13 cellular contexts compared by ENCODE assay signal in the genomic region with DNA sequence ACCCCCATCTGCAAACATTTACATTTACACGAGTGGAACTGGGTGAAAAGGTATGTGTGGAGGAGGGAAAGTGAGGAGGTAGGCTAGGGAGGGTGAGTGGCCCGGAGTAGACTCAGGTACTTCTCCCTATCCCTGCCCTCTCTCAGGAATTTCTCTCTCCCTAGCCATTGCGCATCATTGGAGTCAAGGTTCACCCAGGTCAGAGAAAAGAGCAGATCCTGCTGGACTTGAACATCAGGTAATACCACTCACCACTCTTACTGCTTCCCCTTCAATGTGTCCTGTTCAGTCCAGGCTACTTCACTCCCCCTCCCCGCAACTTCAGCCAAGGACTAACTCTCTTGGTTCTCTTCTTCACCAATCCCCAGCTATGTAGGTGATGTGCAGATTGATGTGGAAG. TPM values are rescaled to one million over a fixed set of nuclear protein-coding genes. Genes with fewer than 3 reads are reported as not detected.
DNase-seq lines count a peak whose midpoint lies in the region; ATAC-seq, FAIRE-seq and TF ChIP-seq lines count a peak whose summit lies in the region.
"Had no signal": no experiment of that assay in that cellular context is flagged by ENCODE, and none has a peak within 500 bp of the region (broad histone marks: within the 10 kb centered on the region; RNA-seq: fewer than 3 reads in every experiment).

No MANE protein-coding gene starts in this region.

- peak overlapping the region; percentile 84 for H3K9ac ChIP-seq in astrocyte (ENCODE audit: low read length)

- H3K4me2 ChIP-seq in astrocyte (ENCODE audit: low read length), result peak overlapping the region; percentile 90

- peaks cover 13% of the 10 kb centered on the region for H3K4me1 ChIP-seq in astrocyte (ENCODE audit: insufficient read depth, low read length)

- DNase-seq in CD4-positive, alpha-beta T cell, result no peak
- DNase-seq in HFFc6 (no peak), astrocyte (ENCODE audit: low read depth) (no peak), osteocyte (ENCODE audit: extremely low spot score, unreplicated experiment) (no peak), NCI-H146 (lab: John Stamatoyannopoulos, UW) (no peak)
- DNase-seq: activated CD4-positive, alpha-beta T cell treated with anti-CD3 and anti-CD28 coated beads for 1 hour; mesenchymal stem cell; NCI-H2081; stimulated activated CD4-positive, alpha-beta T cell treated with anti-CD3 and anti-CD28 coated beads, Interleukin-2, amount 100 ng/mL, for 48 hours; stimulated activated naive B cell treated with anti-CD40 and anti-IgM and Interleukin-4, amounts not matched to agents 10 μg/mL and 1 μg/mL and 100 μg/mL, for 72 hours had no signal

- CTCF ChIA-PET in CD4-positive, alpha-beta T cell (lab: Charles Lee), result interaction anchor here (6.3 to 9.6 kb wide), 2 partner anchors 21 to 58 kb away, joined by 36 to 138 read pairs; partner anchors contain the start of genes MYL6B and SMARCC2

- no peak for FAIRE-seq in astrocyte (lab: Jason Lieb, UNC)
- FAIRE-seq: H1 had no signal

- ATAC-seq in CD4-positive, alpha-beta T cell (ENCODE audit: poor library complexity), result no peak
- ATAC-seq in GM21367 (IDR thresholded peaks at IDR 0.05; ENCODE audit: unreplicated experiment) (no peak), HG03196 (IDR thresholded peaks at IDR 0.05; ENCODE audit: unreplicated experiment) (no peak)
- ATAC-seq: stimulated activated naive B cell treated with anti-CD40 and anti-IgM and Interleukin-4, amounts not matched to agents 10 μg/mL and 1 μg/mL and 100 μg/mL, for 72 hours had no signal

- no peaks in the 10 kb centered on the region for H3K9me3 ChIP-seq in CD4-positive, alpha-beta T cell (ENCODE audit: control insufficient read depth, low read length)
- H3K9me3 ChIP-seq in astrocyte (ENCODE audit: insufficient read depth, low read depth, low read length), result no peaks in the 10 kb centered on the region

- peak overlapping the region; percentile 86 for H3K27ac Mint-ChIP-seq in CD4-positive, alpha-beta T cell
- H3K27ac Mint-ChIP-seq in HFFc6, result peak overlapping the region; percentile 51
- no peak overlapping the region for H3K27ac Mint-ChIP-seq in astrocyte (ENCODE audit: unreplicated experiment)
- H3K27ac Mint-ChIP-seq in osteocyte (ENCODE audit: unreplicated experiment), result peak overlapping the region; percentile 90

- H3K4me3 ChIP-seq in astrocyte (ENCODE audit: insufficient read depth, low read depth, low read length), result no peak overlapping the region

- peaks cover 77% of the 10 kb centered on the region for H3K36me3 Mint-ChIP-seq in CD4-positive, alpha-beta T cell (ENCODE audit: low read depth)
- H3K36me3 Mint-ChIP-seq in HFFc6 (ENCODE audit: low read depth) (peaks cover 41% of the 10 kb centered on the region), astrocyte (ENCODE audit: low read depth, unreplicated experiment) (peaks cover 19% of the 10 kb centered on the region), osteocyte (ENCODE audit: unreplicated experiment) (peaks cover 28% of the 10 kb centered on the region)

- H3K4me1 Mint-ChIP-seq in CD4-positive, alpha-beta T cell (ENCODE audit: low read depth), result peaks cover 66% of the 10 kb centered on the region
- H3K4me1 Mint-ChIP-seq in HFFc6 (ENCODE audit: low read depth) (peaks cover 40% of the 10 kb centered on the region), astrocyte (ENCODE audit: low read depth, unreplicated experiment) (peaks cover 22% of the 10 kb centered on the region), osteocyte (ENCODE audit: unreplicated experiment) (peaks cover 36% of the 10 kb centered on the region)

- no peaks in the 10 kb centered on the region for H3K9me3 Mint-ChIP-seq in CD4-positive, alpha-beta T cell
- H3K9me3 Mint-ChIP-seq in HFFc6 (no peaks in the 10 kb centered on the region), astrocyte (ENCODE audit: unreplicated experiment) (no peaks in the 10 kb centered on the region), osteocyte (ENCODE audit: unreplicated experiment) (no peaks in the 10 kb centered on the region)
- H3K9me3 Mint-ChIP-seq: stimulated activated naive B cell treated with anti-CD40 and anti-IgM and Interleukin-4, amounts not matched to agents 10 μg/mL and 1 μg/mL and 100 μg/mL, for 72 hours had no signal

- H4K20me1 ChIP-seq in astrocyte (ENCODE audit: insufficient read depth, low read length), result peaks cover 19% of the 10 kb centered on the region

- intact Hi-C loops in CD4-positive, alpha-beta T cell (cut with DNase I, micrococcal nuclease), result no loop called here

- POLR2A ChIA-PET in CD4-positive, alpha-beta T cell (lab: Charles Lee), result interaction anchor here (1.0 to 5.7 kb wide), 4 partner anchors 13 to 59 kb away, joined by 3 to 133 read pairs (median 26); partner anchors contain the start of genes MYL6B, RPL41, SMARCC2 and ZC3H10

- no peaks in the 10 kb centered on the region for H3K27me3 Mint-ChIP-seq in CD4-positive, alpha-beta T cell
- peaks cover 2% of the 10 kb centered on the region; the same call in 1 of the 2 replicates for H3K27me3 Mint-ChIP-seq in HFFc6 (ENCODE audit: insufficient read depth)
- H3K27me3 Mint-ChIP-seq in astrocyte (ENCODE audit: low read depth, unreplicated experiment), result no peaks in the 10 kb centered on the region
- H3K27me3 Mint-ChIP-seq in osteocyte (ENCODE audit: unreplicated experiment), result no peaks in the 10 kb centered on the region
- H3K27me3 Mint-ChIP-seq: stimulated activated naive B cell treated with anti-CD40 and anti-IgM and Interleukin-4, amounts not matched to agents 10 μg/mL and 1 μg/mL and 100 μg/mL, for 72 hours had no signal

- H3K27ac ChIP-seq in CD4-positive, alpha-beta T cell (ENCODE audit: low read depth, low read length), result peak overlapping the region; percentile 77
- no peak overlapping the region for H3K27ac ChIP-seq in astrocyte (ENCODE audit: low read depth, low read length)

- H3K36me3 ChIP-seq in astrocyte (ENCODE audit: insufficient read depth, low read length), result peaks cover 22% of the 10 kb centered on the region

- no peak overlapping the region for H2AFZ ChIP-seq in astrocyte (ENCODE audit: low read depth, low read length)

- H3K79me2 ChIP-seq in astrocyte (ENCODE audit: insufficient read depth, low read length), result peaks cover 45% of the 10 kb centered on the region

- H3K4me3 Mint-ChIP-seq in CD4-positive, alpha-beta T cell, result peak overlapping the region; percentile 97
- peak overlapping the region; percentile 93 for H3K4me3 Mint-ChIP-seq in HFFc6
- peak overlapping the region; percentile 98 for H3K4me3 Mint-ChIP-seq in astrocyte (ENCODE audit: unreplicated experiment)
- H3K4me3 Mint-ChIP-seq in osteocyte (ENCODE audit: unreplicated experiment), result no peak overlapping the region

- TF ChIP-seq CTCF in CD4-positive, alpha-beta T cell (IDR thresholded peaks at IDR 0.05), result no peak
- TF ChIP-seq CTCF in HFFc6 (IDR thresholded peaks at IDR 0.05) (no peak), astrocyte (IDR thresholded peaks at IDR 0.05; ENCODE audit: insufficient read depth, low read depth, low read length) (no peak), osteocyte (IDR thresholded peaks at IDR 0.05) (no peak)

- no peaks in the 10 kb centered on the region for H3K27me3 ChIP-seq in CD4-positive, alpha-beta T cell (ENCODE audit: control insufficient read depth, insufficient read depth, low read length)
- H3K27me3 ChIP-seq in astrocyte (ENCODE audit: insufficient read depth, low read length), result no peaks in the 10 kb centered on the region

RNA-seq across cellular contexts. Expression of gene ESYT1, which starts 2.8 kb away (rescaled TPM):
- total RNA-seq in CD4-positive, alpha-beta T cell, result 10 to 100 TPM; 88.5 to 90.3 TPM
- 100 to 1,000 TPM; 136 to 174 (median 151) TPM for total RNA-seq in HFFc6 (2021; fragmentation: NEBNext Ultra II Directional; extraction: Animal tissue kit (Norgen Biotek cat#: 25700))
- total RNA-seq in astrocyte (138 and 142 TPM in 2 replicates), osteocyte (127 and 142 TPM in 2 replicates)

RNA-seq across cellular contexts. Expression of gene ZC3H10, which starts 12.8 kb away (rescaled TPM):
- 1 to 10 TPM; 6.3 to 8.9 TPM for total RNA-seq in CD4-positive, alpha-beta T cell
- total RNA-seq in HFFc6 (2021; fragmentation: NEBNext Ultra II Directional; extraction: Animal tissue kit (Norgen Biotek cat#: 25700)), result 1 to 10 TPM; 3.3 to 4.7 (median 3.8) TPM
- 4.1 and 4.2 TPM in 2 replicates for total RNA-seq in astrocyte
- 10.5 and 11.8 TPM in 2 replicates for total RNA-seq in osteocyte

RNA-seq across cellular contexts. Expression of gene RPL41, which starts 14.4 kb away (rescaled TPM):
- 1,000 to 10,000 TPM; 5,865 to 5,989 TPM for total RNA-seq in CD4-positive, alpha-beta T cell
- total RNA-seq in HFFc6 (2021; fragmentation: NEBNext Ultra II Directional; extraction: Animal tissue kit (Norgen Biotek cat#: 25700)), result 1,000 to 10,000 TPM; 2,722 to 3,464 (median 3,292) TPM
- 3,078 and 3,088 TPM in 2 replicates for total RNA-seq in astrocyte
- total RNA-seq in osteocyte, result 3,386 and 3,580 TPM in 2 replicates

RNA-seq across cellular contexts. Expression of gene MYL6B, which starts 21.5 kb away (rescaled TPM):
- 1 to 10 TPM; 6.2 to 6.4 TPM for total RNA-seq in CD4-positive, alpha-beta T cell
- total RNA-seq in HFFc6 (2021; fragmentation: NEBNext Ultra II Directional; extraction: Animal tissue kit (Norgen Biotek cat#: 25700)), result 100 to 1,000 TPM in 5 of 6 experiments, 10 to 100 TPM in 1; 84.5 to 119 (median 108) TPM
- total RNA-seq in astrocyte (110 and 118 TPM in 2 replicates), osteocyte (123 and 139 TPM in 2 replicates)

RNA-seq across cellular contexts. Expression of gene PA2G4, which starts 26.5 kb away (rescaled TPM):
- 10 to 100 TPM; 51.0 to 61.0 TPM for total RNA-seq in CD4-positive, alpha-beta T cell
- 100 to 1,000 TPM; 144 to 190 (median 177) TPM for total RNA-seq in HFFc6 (2021; fragmentation: NEBNext Ultra II Directional; extraction: Animal tissue kit (Norgen Biotek cat#: 25700))
- total RNA-seq in astrocyte (124 and 130 TPM in 2 replicates), osteocyte (85.9 and 87.9 TPM in 2 replicates)
